ENCODE assay signal across 10 cellular contexts in genomic region chr1:209513226-209513625, GRCh38.
DNase-seq lines count a peak whose midpoint lies in the region; ATAC-seq and TF ChIP-seq lines count a peak whose summit lies in the region.
"Had no signal": no experiment of that assay in that cellular context is flagged by ENCODE, and none has a peak within 500 bp of the region (broad histone marks: within the 10 kb centered on the region; RNA-seq: fewer than 3 reads in every experiment).

No MANE protein-coding gene starts in this region.

- no peak overlapping the region for H3K9ac ChIP-seq in PC-3 (ENCODE audit: low read length)
- no peak overlapping the region for H3K9ac ChIP-seq in fibroblast of lung (ENCODE audit: insufficient read depth, low read length)

- H3K4me3 Mint-ChIP-seq in type B pancreatic cell: no peak overlapping the region
- H3K4me3 Mint-ChIP-seq in activated naive CD4-positive, alpha-beta T cell treated with anti-CD3 and anti-CD28 coated beads for 36 hours: no peak overlapping the region
- no peak overlapping the region for H3K4me3 Mint-ChIP-seq in activated naive CD4-positive, alpha-beta T cell treated with anti-CD3 and anti-CD28 coated beads, Interleukin-2, amount 10 ng/mL, durations not matched to agents 7 days and 5 days
- H3K4me3 Mint-ChIP-seq: activated T-cell treated with anti-CD3 and anti-CD28 coated beads, Interleukin-2, amount 50 U/mL, for 72 hours; B cell had no signal

- H3K27ac Mint-ChIP-seq in type B pancreatic cell: no peak overlapping the region
- H3K27ac Mint-ChIP-seq in activated naive CD4-positive, alpha-beta T cell treated with anti-CD3 and anti-CD28 coated beads for 36 hours: no peak overlapping the region
- H3K27ac Mint-ChIP-seq in activated naive CD4-positive, alpha-beta T cell treated with anti-CD3 and anti-CD28 coated beads, Interleukin-2, amount 10 ng/mL, durations not matched to agents 7 days and 5 days: no peak overlapping the region
- H3K27ac Mint-ChIP-seq: activated T-cell treated with anti-CD3 and anti-CD28 coated beads, Interleukin-2, amount 50 U/mL, for 72 hours; B cell had no signal

- no peaks in the 10 kb centered on the region for H3F3A ChIP-seq in PC-3 (ENCODE audit: low read length, unreplicated experiment)

- H3K4me1 ChIP-seq in PC-3 (ENCODE audit: insufficient read depth, low read length) (no peaks in the 10 kb centered on the region), fibroblast of lung (ENCODE audit: control insufficient read depth, extremely low read depth, insufficient read depth, low read length) (no peaks in the 10 kb centered on the region)

- intact Hi-C loops in PC-3 (cut with micrococcal nuclease): loop anchor here (1.0 to 5.0 kb wide), 2 partner anchors 159 to 306 kb away; no protein-coding TSS in a partner anchor
- intact Hi-C loops in activated naive CD4-positive, alpha-beta T cell treated with anti-CD3 and anti-CD28 coated beads for 36 hours (cut with micrococcal nuclease): loop anchor here (5.0 kb wide), 1 partner anchor 311 kb away; no protein-coding TSS in a partner anchor

- H3K9me2 ChIP-seq in PC-3 (replicated peaks; ENCODE audit: low read length): no peaks in the 10 kb centered on the region

- ATAC-seq in PC-3: peak; percentile 76

- H3K79me2 ChIP-seq in PC-3 (ENCODE audit: low read length) (no peaks in the 10 kb centered on the region), fibroblast of lung (ENCODE audit: control insufficient read depth, insufficient read depth, low read length) (no peaks in the 10 kb centered on the region)

- POLR2A ChIA-PET in PC-3 (lab: Charles Lee; ENCODE audit: unreplicated experiment): no interaction called here

- H3K27me3 ChIP-seq in PC-3 (ENCODE audit: low read length) (no peaks in the 10 kb centered on the region), fibroblast of lung (ENCODE audit: control insufficient read depth, insufficient read depth, low read length) (no peaks in the 10 kb centered on the region)

- TF ChIP-seq CTCF in PC-3 (conservative IDR thresholded peaks at IDR 0.05; ENCODE audit: low read depth, low read length): peak; percentile 89
- TF ChIP-seq CTCF in fibroblast of lung (conservative IDR thresholded peaks at IDR 0.05 in 1 of 2, IDR thresholded peaks at IDR 0.05 in 1 of 2; ENCODE audit: low read depth in 1 of 2, low read length in 2 of 2): peak; percentile 40 to 69
- TF ChIP-seq CTCF in type B pancreatic cell (conservative IDR thresholded peaks at IDR 0.05): peak; percentile 76

- H3K27ac ChIP-seq in PC-3 (ENCODE audit: low read length) (no peak overlapping the region), fibroblast of lung (ENCODE audit: insufficient read depth, low read length) (no peak overlapping the region)

- H3K9me3 Mint-ChIP-seq in type B pancreatic cell: no peaks in the 10 kb centered on the region
- H3K9me3 Mint-ChIP-seq in activated naive CD4-positive, alpha-beta T cell treated with anti-CD3 and anti-CD28 coated beads for 36 hours: no peaks in the 10 kb centered on the region
- H3K9me3 Mint-ChIP-seq in activated naive CD4-positive, alpha-beta T cell treated with anti-CD3 and anti-CD28 coated beads, Interleukin-2, amount 10 ng/mL, durations not matched to agents 7 days and 5 days: no peaks in the 10 kb centered on the region
- H3K9me3 Mint-ChIP-seq: activated T-cell treated with anti-CD3 and anti-CD28 coated beads, Interleukin-2, amount 50 U/mL, for 72 hours had no signal

- H3K9me3 ChIP-seq in PC-3 (ENCODE audit: low read length) (no peaks in the 10 kb centered on the region), fibroblast of lung (ENCODE audit: control insufficient read depth, insufficient read depth, low read depth, low read length) (no peaks in the 10 kb centered on the region)

- H4K20me1 ChIP-seq in PC-3 (ENCODE audit: low read length) (no peaks in the 10 kb centered on the region), fibroblast of lung (ENCODE audit: control insufficient read depth, extremely low read depth, insufficient read depth, low read length) (no peaks in the 10 kb centered on the region)

- H3K4me2 ChIP-seq in PC-3 (ENCODE audit: low read length): no peak overlapping the region
- no peak overlapping the region for H3K4me2 ChIP-seq in fibroblast of lung (ENCODE audit: extremely low read depth, insufficient read depth, low read length)

- peaks cover 8% of the 10 kb centered on the region for H3K4me1 Mint-ChIP-seq in type B pancreatic cell (ENCODE audit: unreplicated experiment)
- H3K4me1 Mint-ChIP-seq in activated naive CD4-positive, alpha-beta T cell treated with anti-CD3 and anti-CD28 coated beads for 36 hours (ENCODE audit: low read depth): no peaks in the 10 kb centered on the region
- H3K4me1 Mint-ChIP-seq in activated naive CD4-positive, alpha-beta T cell treated with anti-CD3 and anti-CD28 coated beads, Interleukin-2, amount 10 ng/mL, durations not matched to agents 7 days and 5 days: no peaks in the 10 kb centered on the region
- H3K4me1 Mint-ChIP-seq: B cell had no signal

- peaks cover 17% of the 10 kb centered on the region for H3K27me3 Mint-ChIP-seq in type B pancreatic cell
- H3K27me3 Mint-ChIP-seq in activated naive CD4-positive, alpha-beta T cell treated with anti-CD3 and anti-CD28 coated beads for 36 hours (ENCODE audit: low read depth): peaks cover 11% of the 10 kb centered on the region
- H3K27me3 Mint-ChIP-seq in activated naive CD4-positive, alpha-beta T cell treated with anti-CD3 and anti-CD28 coated beads, Interleukin-2, amount 10 ng/mL, durations not matched to agents 7 days and 5 days: peaks cover 4% of the 10 kb centered on the region

- no peak for TF ChIP-seq EP300 in Ishikawa (IDR thresholded peaks at IDR 0.05; ENCODE audit: borderline replicate concordance)

- peak; percentile 77 for TF ChIP-seq RAD21 in Ishikawa (IDR thresholded peaks at IDR 0.05; ENCODE audit: low read depth)

- H3K4me3 ChIP-seq in PC-3 (ENCODE audit: low read length) (no peak overlapping the region), fibroblast of lung (replicated peaks in 1 of 4; ENCODE audit: control extremely low read depth in 1 of 4, insufficient read depth in 1 of 4, low read depth in 3 of 4, low read length in 4 of 4) (no peak overlapping the region)

- no TSS peak for BruUV-seq in PC-3 (replicated peaks; lab: Mats Ljungman, UMichigan)

- H3K36me3 Mint-ChIP-seq in type B pancreatic cell: no peaks in the 10 kb centered on the region
- H3K36me3 Mint-ChIP-seq in activated naive CD4-positive, alpha-beta T cell treated with anti-CD3 and anti-CD28 coated beads for 36 hours (ENCODE audit: low read depth): no peaks in the 10 kb centered on the region
- no peaks in the 10 kb centered on the region for H3K36me3 Mint-ChIP-seq in activated naive CD4-positive, alpha-beta T cell treated with anti-CD3 and anti-CD28 coated beads, Interleukin-2, amount 10 ng/mL, durations not matched to agents 7 days and 5 days

- DNase-seq in NOMO-1 treated with DMSO at 0.1 percent for 48 hours (lab: John Stamatoyannopoulos, UW; ENCODE audit: unreplicated experiment) (peak; percentile 8), NOMO-1 treated with dmso at 0.1 percent for 144 hours (lab: John Stamatoyannopoulos, UW; ENCODE audit: unreplicated experiment) (no peak), PC-3 (peak; percentile 85), fibroblast of lung (ENCODE audit: low read depth in 2 of 2) (peak; percentile 28 to 56), type B pancreatic cell (ENCODE audit: extremely low spot score, unreplicated experiment) (no peak)
- DNase-seq in activated naive CD4-positive, alpha-beta T cell treated with anti-CD3 and anti-CD28 coated beads for 36 hours: no peak
- no peak for DNase-seq in activated naive CD4-positive, alpha-beta T cell treated with anti-CD3 and anti-CD28 coated beads, Interleukin-2, amount 10 ng/mL, durations not matched to agents 7 days and 5 days
- DNase-seq: activated T-cell treated with anti-CD3 and anti-CD28 coated beads, Interleukin-2, amount 50 U/mL, for 72 hours had no signal

- H2AFZ ChIP-seq in PC-3 (ENCODE audit: low read length): peak overlapping the region; percentile 4; the same call in 1 of the 2 replicates
- no peak overlapping the region for H2AFZ ChIP-seq in fibroblast of lung (ENCODE audit: low read length)

- CTCF ChIA-PET in PC-3 (lab: Charles Lee): interaction anchor here (1.0 to 1.3 kb wide), 2 partner anchors 53 to 311 kb away, joined by 3 to 5 read pairs; no protein-coding TSS in a partner anchor
- CTCF ChIA-PET in activated naive CD4-positive, alpha-beta T cell treated with anti-CD3 and anti-CD28 coated beads for 36 hours (lab: Charles Lee): interaction anchor here (0.7 to 2.0 kb wide), 8 partner anchors 12 to 265 kb away, joined by 3 to 7 read pairs (median 4); no protein-coding TSS in a partner anchor
- CTCF ChIA-PET in activated naive CD4-positive, alpha-beta T cell treated with anti-CD3 and anti-CD28 coated beads, Interleukin-2, amount 10 ng/mL, durations not matched to agents 7 days and 5 days (lab: Charles Lee): interaction anchor here (0.6 to 2.8 kb wide), 18 partner anchors 8 to 1618 kb away, joined by 3 to 13 read pairs (median 4); no protein-coding TSS in a partner anchor

- H3K36me3 ChIP-seq in PC-3 (ENCODE audit: low read depth, low read length) (no peaks in the 10 kb centered on the region), fibroblast of lung (ENCODE audit: control insufficient read depth, insufficient read depth, low read length) (no peaks in the 10 kb centered on the region)

TF ChIP-seq in Ishikawa, 13 proteins besides CTCF, POLR2A, EP300 and RAD21:
- TF ChIP-seq TCF12 (IDR thresholded peaks at IDR 0.05; ENCODE audit: low read depth): no peak

Comparison
In these comparisons a context has a peak if more than half of its experiments do, and no peak if none do; other contexts are left out.
1. DNase-seq: peak in NOMO-1 treated with DMSO at 0.1 percent for 48 hours (single experiment), PC-3 (single experiment) and fibroblast of lung (2 of 2); none in NOMO-1 treated with dmso at 0.1 percent for 144 hours (single experiment), type B pancreatic cell (single experiment), activated naive CD4-positive, alpha-beta T cell treated with anti-CD3 and anti-CD28 coated beads for 36 hours (single experiment) and activated naive CD4-positive, alpha-beta T cell treated with anti-CD3 and anti-CD28 coated beads, Interleukin-2, amount 10 ng/mL, durations not matched to agents 7 days and 5 days (single experiment).
2. Peak in every context shown above with its lines, with median percentiles within 50 percentile points of each other: CTCF ChIP-seq.